ENCODE assay signal across 27 cellular contexts in genomic region chr16:69320731-69321073, GRCh38. TPM values are rescaled to one million over a fixed set of nuclear protein-coding genes. Genes with fewer than 3 reads are reported as not detected.
"Had no signal": no experiment of that assay in that cellular context is flagged by ENCODE, and none has a peak within 500 bp of the region (broad histone marks: within the 10 kb centered on the region; RNA-seq: fewer than 3 reads in every experiment).

No MANE protein-coding gene starts in this region.

- H3K4me1 ChIP-seq: breast epithelium, prostate gland, uterus had no signal

- H3K9me3 ChIP-seq: adrenal gland, breast epithelium, lower lobe of right lung, prostate gland, right atrium auricular region, suprapubic skin, transverse colon, uterus had no signal

- ATAC-seq: left cardiac atrium; lower lobe of right lung; natural killer cell treated with Interleukin-12 subunit alpha and Interleukin-12 subunit beta and Interleukin-15 and Interleukin-18, amount 100 ng/mL, for 72 hours; stimulated activated naive CD8-positive, alpha-beta T cell treated with anti-CD3 and anti-CD28 coated beads, Interleukin-15, amount 100 ng/mL, for 72 hours had no signal

- H3K27ac Mint-ChIP-seq: activated naive CD4-positive, alpha-beta T cell treated with anti-CD3 and anti-CD28 coated beads, Interleukin-2, amount 10 ng/mL, durations not matched to agents 7 days and 5 days; activated T-helper 2 cell treated with anti-CD3 and anti-CD28 coated beads, Interferon-gamma antibody, Interleukin-2, Interleukin-4, amounts not matched to agents 10 μg/mL and 5 μg/mL and 100 μg/mL, durations not matched to agents 14 hours and 24 hours and 36 hours; natural killer cell treated with Interleukin-12 subunit alpha and Interleukin-12 subunit beta and Interleukin-15 and Interleukin-18, amount 100 ng/mL, for 72 hours had no signal

- H3K27me3 Mint-ChIP-seq: activated naive CD4-positive, alpha-beta T cell treated with anti-CD3 and anti-CD28 coated beads, Interleukin-2, amount 10 ng/mL, durations not matched to agents 7 days and 5 days; natural killer cell treated with Interleukin-12 subunit alpha and Interleukin-12 subunit beta and Interleukin-15 and Interleukin-18, amount 100 ng/mL, for 72 hours; stimulated activated naive CD8-positive, alpha-beta T cell treated with anti-CD3 and anti-CD28 coated beads, Interleukin-15, amount 100 ng/mL, for 72 hours had no signal

- H3K4me3 Mint-ChIP-seq: activated naive CD4-positive, alpha-beta T cell treated with anti-CD3 and anti-CD28 coated beads, Interleukin-2, amount 10 ng/mL, durations not matched to agents 7 days and 5 days; natural killer cell treated with Interleukin-12 subunit alpha and Interleukin-12 subunit beta and Interleukin-15 and Interleukin-18, amount 100 ng/mL, for 72 hours; stimulated activated naive CD8-positive, alpha-beta T cell treated with anti-CD3 and anti-CD28 coated beads, Interleukin-15, amount 100 ng/mL, for 72 hours had no signal

- H3K9me3 Mint-ChIP-seq: activated naive CD4-positive, alpha-beta T cell treated with anti-CD3 and anti-CD28 coated beads, Interleukin-2, amount 10 ng/mL, durations not matched to agents 7 days and 5 days; activated T-helper 2 cell treated with anti-CD3 and anti-CD28 coated beads, Interferon-gamma antibody, Interleukin-2, Interleukin-4, amounts not matched to agents 10 μg/mL and 5 μg/mL and 100 μg/mL, durations not matched to agents 14 hours and 24 hours and 36 hours; natural killer cell treated with Interleukin-12 subunit alpha and Interleukin-12 subunit beta and Interleukin-15 and Interleukin-18, amount 100 ng/mL, for 72 hours; stimulated activated naive CD8-positive, alpha-beta T cell treated with anti-CD3 and anti-CD28 coated beads, Interleukin-15, amount 100 ng/mL, for 72 hours had no signal

- H3K27ac ChIP-seq: adrenal gland, breast epithelium, lower lobe of right lung, prostate gland, right atrium auricular region, skin epidermis, suprapubic skin, transverse colon, uterus, WERI-Rb-1 had no signal

- H3K4me3 ChIP-seq: adrenal gland, breast epithelium, lower lobe of right lung, prostate gland, right atrium auricular region, skin epidermis, suprapubic skin, transverse colon, uterus had no signal

- DNase-seq: activated CD4-positive, alpha-beta T cell treated with anti-CD3 and anti-CD28 coated beads for 1 hour; activated CD4-positive, alpha-beta T cell treated with anti-CD3 and anti-CD28 coated beads, Interleukin-2, amount 50 U/mL, for 4 hours; activated T-cell treated with anti-CD3 and anti-CD28 coated beads for 4 hours; cortex of kidney; effector CD4-positive, alpha-beta T cell; left cardiac atrium; lower lobe of right lung; nucleus accumbens; stimulated activated CD4-positive, alpha-beta T cell treated with anti-CD3 and anti-CD28 coated beads, Interleukin-15, amount 100 ng/mL, for 24 hours; stimulated activated CD4-positive, alpha-beta T cell treated with anti-CD3 and anti-CD28 coated beads, Interleukin-2, amount 100 ng/mL, for 48 hours; stimulated activated naive CD8-positive, alpha-beta T cell treated with anti-CD3 and anti-CD28 coated beads, Interleukin-15, amount 100 ng/mL, for 72 hours; SW 1271; transverse colon; WERI-Rb-1 had no signal

- FAIRE-seq: astrocyte had no signal

- H3K27me3 ChIP-seq: adrenal gland, breast epithelium, right atrium auricular region, suprapubic skin, transverse colon, uterus had no signal

- H3K36me3 ChIP-seq: uterus had no signal

RNA-seq across cellular contexts. Expression of gene TMED6, which starts 30.9 kb away (rescaled TPM):
- total RNA-seq: fibroblast of villous mesenchyme, glomerular endothelial cell, right atrium auricular region had no signal
